In the genomic region with DNA sequence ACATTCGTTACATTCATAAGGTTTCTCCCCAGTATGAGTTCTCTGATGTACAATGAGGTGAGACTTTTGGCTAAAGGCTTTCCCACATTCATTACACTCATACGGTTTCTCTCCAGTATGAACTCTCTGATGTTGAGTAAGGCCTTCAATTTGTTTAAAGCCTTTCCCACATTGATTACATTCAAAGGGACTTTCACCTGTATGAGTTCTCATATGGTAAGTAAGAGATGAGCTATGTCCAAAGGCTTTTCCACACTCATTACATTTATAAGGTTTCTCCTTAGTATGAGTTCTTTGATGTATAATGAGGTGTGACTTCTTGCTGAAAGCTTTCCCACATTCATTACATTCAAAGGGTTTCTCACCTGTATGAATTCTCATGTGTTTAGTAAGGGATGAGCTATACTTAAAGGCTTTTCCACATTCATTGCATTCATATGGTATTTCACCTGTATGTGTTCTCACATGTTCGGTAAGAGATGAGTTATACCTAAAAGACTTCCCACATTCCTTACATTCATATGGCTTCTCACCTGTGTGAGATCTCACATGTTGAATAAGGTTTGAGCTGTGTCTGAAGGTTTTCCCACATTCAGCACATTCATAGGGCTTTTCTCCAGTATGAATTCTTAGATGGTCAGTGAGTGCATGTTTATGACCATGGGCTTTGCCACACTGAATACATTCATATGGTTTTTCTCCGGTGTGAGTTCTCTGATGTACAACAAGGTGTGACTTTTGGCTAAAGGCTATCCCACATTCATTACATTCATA, we compare ENCODE assay signal across 16 cellular contexts. TPM values are rescaled to one million over a fixed set of nuclear protein-coding genes. Genes with fewer than 3 reads are reported as not detected.
A peak's percentile ranks its signal among the peaks of the same experiment; 100 is the strongest.
DNase-seq lines count a peak whose midpoint lies in the region; ATAC-seq and TF ChIP-seq lines count a peak whose summit lies in the region.
"Had no signal": no experiment of that assay in that cellular context is flagged by ENCODE, and none has a peak within 500 bp of the region (broad histone marks: within the 10 kb centered on the region; RNA-seq: fewer than 3 reads in every experiment).

No MANE protein-coding gene starts in this region.

- TF ChIP-seq POLR2A in sigmoid colon (IDR thresholded peaks at IDR 0.05) = no peak

- no peak overlapping the region for H3K9ac ChIP-seq in HUES64 (ENCODE audit: low read depth, low read length)

- ATAC-seq in foreskin keratinocyte = no peak
- no peak for ATAC-seq in HG02870 (IDR thresholded peaks at IDR 0.05; ENCODE audit: unreplicated experiment)
- ATAC-seq: naive thymus-derived CD8-positive, alpha-beta T cell had no signal

- H3K4me1 ChIP-seq in HUES64 (ENCODE audit: insufficient read depth, low read length) = no peaks in the 10 kb centered on the region
- H3K4me1 ChIP-seq in foreskin keratinocyte = no peaks in the 10 kb centered on the region
- H3K4me1 ChIP-seq in sigmoid colon = no peaks in the 10 kb centered on the region
- H3K4me1 ChIP-seq: suprapubic skin had no signal

- intact Hi-C loops in sigmoid colon (cut with DNase I) = loop anchor here (10.0 kb wide), 1 partner anchor 48 kb away; no protein-coding TSS in a partner anchor

- H3K4me3 ChIP-seq in HUES64 (ENCODE audit: low read length) = 0 out of 2 replicates have a peak overlapping the region, but pooled peaks have one; percentile 1
- H3K4me3 ChIP-seq in astrocyte of the spinal cord (ENCODE audit: low read depth, low read length) = no peak overlapping the region
- H3K4me3 ChIP-seq in sigmoid colon = no peak overlapping the region
- H3K4me3 ChIP-seq: coronary artery, suprapubic skin had no signal

- H3K27me3 ChIP-seq in HUES64 (ENCODE audit: insufficient read depth, low read length) (no peaks in the 10 kb centered on the region), foreskin keratinocyte (no peaks in the 10 kb centered on the region), sigmoid colon (no peaks in the 10 kb centered on the region)
- H3K27me3 ChIP-seq: suprapubic skin had no signal

- TF ChIP-seq CTCF in astrocyte of the spinal cord (IDR thresholded peaks at IDR 0.05; ENCODE audit: low read depth, low read length) (no peak), foreskin keratinocyte (conservative IDR thresholded peaks at IDR 0.05) (no peak), sigmoid colon (IDR thresholded peaks at IDR 0.05) (no peak), GM13976 (IDR thresholded peaks at IDR 0.05; ENCODE audit: borderline replicate concordance, control extremely low read depth, extremely low read depth, insufficient read depth, missing control alignments) (no peak)

- H3K27ac ChIP-seq in HUES64 (ENCODE audit: low read depth, low read length) = no peak overlapping the region
- H3K27ac ChIP-seq in foreskin keratinocyte = no peak overlapping the region
- no peak overlapping the region for H3K27ac ChIP-seq in sigmoid colon
- H3K27ac ChIP-seq: coronary artery, RWPE1, suprapubic skin had no signal

- DNase-seq in ELR (ENCODE audit: low read depth) (peak; percentile 3), astrocyte of the spinal cord (ENCODE audit: low read depth, low spot score) (peak; percentile 17), foreskin keratinocyte (peak; percentile 7 to 28), NCI-H524 (lab: John Stamatoyannopoulos, UW) (no peak), sigmoid colon (no peak), GM13976 (ENCODE audit: low spot score) (no peak)
- DNase-seq: activated CD4-positive, alpha-beta T cell treated with anti-CD3 and anti-CD28 coated beads, Interleukin-2, amount 10 ng/mL, durations not matched to agents 7 days and 5 days; activated naive CD4-positive, alpha-beta T cell; aorta; naive thymus-derived CD8-positive, alpha-beta T cell; posterior cingulate gyrus had no signal

- WGBS in HUES64 = 94% methylated on average over 2 of the region's 4 CpGs
- 90 to 94% methylated on average over 4 of the region's 4 CpGs for WGBS in sigmoid colon, 2 donors

- in situ Hi-C loops in astrocyte of the spinal cord (cut with HindIII; ENCODE audit: low sequenced_read_pairs) = no loop called here
- in situ Hi-C loops in GM13976 (cut with MboI; ENCODE audit: low sequenced_read_pairs, unreplicated experiment) = no loop called here

- peaks cover 67% of the 10 kb centered on the region for H3K36me3 ChIP-seq in HUES64 (ENCODE audit: insufficient read depth, low read length)
- peaks cover 37 to 60% (median 46%) of the 10 kb centered on the region in 4 donors for H3K36me3 ChIP-seq in sigmoid colon

- no peak for TF ChIP-seq EP300 in sigmoid colon (IDR thresholded peaks at IDR 0.05)

- H3K9me3 ChIP-seq in HUES64 (ENCODE audit: insufficient read depth, low read depth, low read length) (peaks cover 98% of the 10 kb centered on the region), sigmoid colon (peaks cover 44 to 91% (median 64%) of the 10 kb centered on the region in 4 donors)

RNA-seq across cellular contexts. Expression of a gene that starts 13.5 kb away (rescaled TPM):
- 5.3 TPM for polyA plus RNA-seq in HUES64 (2013, experiment 1 of 2)
- 5.5 TPM for polyA plus RNA-seq in HUES64 (2013, experiment 2 of 2)
- total RNA-seq in foreskin keratinocyte (1.0 and 1.2 TPM in 2 replicates), sigmoid colon (1 to 10 TPM; 2.9 to 7.4 (median 4.4) TPM)
- polyA plus RNA-seq in foreskin keratinocyte (0.21 and 0.27 TPM in 2 replicates), sigmoid colon (under 1 TPM in 2 of 3 donors, not detected in 1; 0.60 to 0.99 TPM)

RNA-seq across cellular contexts. Expression of a gene that starts 31.1 kb away (rescaled TPM):
- polyA plus RNA-seq in HUES64 (2013, experiment 1 of 2) = 12.0 TPM
- polyA plus RNA-seq in HUES64 (2013, experiment 2 of 2) = 12.4 TPM
- 1.6 and 3.3 TPM in 2 replicates for total RNA-seq in foreskin keratinocyte
- polyA plus RNA-seq in foreskin keratinocyte = 1.1 and 1.7 TPM in 2 replicates
- 1 to 10 TPM in 3 of 4 donors, under 1 TPM in 1; 0.54 to 3.0 (median 2.2) TPM for total RNA-seq in sigmoid colon
- polyA plus RNA-seq in sigmoid colon = under 1 TPM in 2 of 3 donors, not detected in 1; 0.69 to 0.96 TPM

Comparison
In these comparisons a context has a peak if more than half of its experiments do, and no peak if none do; other contexts are left out.
1. DNase-seq: peak in ELR (single experiment), astrocyte of the spinal cord (single experiment) and foreskin keratinocyte (2 of 2); none in NCI-H524 (0 of 2), sigmoid colon (single experiment) and GM13976 (single experiment).